ENCODE assay signal across 7 cellular contexts in genomic region chr3:128482857-128483656, GRCh38. TPM values are rescaled to one million over a fixed set of nuclear protein-coding genes. Genes with fewer than 3 reads are reported as not detected.
DNase-seq lines count a peak whose midpoint lies in the region; ATAC-seq and TF ChIP-seq lines count a peak whose summit lies in the region.

No MANE protein-coding gene starts in this region.

- ATAC-seq in GM21529 (IDR thresholded peaks at IDR 0.05; ENCODE audit: unreplicated experiment): no peak

- H3K27ac ChIP-seq in HEK293 (ENCODE audit: extremely low read depth, low read depth, low read length): no peak overlapping the region
- H3K27ac ChIP-seq in iPS-18a (ENCODE audit: low read length): no peak overlapping the region

- peaks cover 24% of the 10 kb centered on the region for H3K4me1 Mint-ChIP-seq in activated naive CD8-positive, alpha-beta T cell (ENCODE audit: low read depth)

- no peaks in the 10 kb centered on the region for H3K36me3 Mint-ChIP-seq in activated naive CD8-positive, alpha-beta T cell

- H3K4me3 ChIP-seq in HEK293 (ENCODE audit: low read depth, low read length) (no peak overlapping the region), iPS-18a (ENCODE audit: low read length) (peak overlapping the region; percentile 40), MG63 (no peak overlapping the region)

- H3K9ac ChIP-seq in iPS-18a (ENCODE audit: low read length): no peak overlapping the region

- no peak for TF ChIP-seq CTCF in HEK293 (tag by site-specific recombination; IDR thresholded peaks at IDR 0.05)

- CTCF ChIA-PET in HEK293 (lab: Yijun Ruan, JAX): interaction anchor here (0.6 kb wide), 3 partner anchors 123 to 679 kb away, joined by 3 read pairs; no protein-coding TSS in a partner anchor

- POLR2A ChIA-PET in HEK293 (lab: Yijun Ruan, JAX): no interaction called here

- H3K9me3 ChIP-seq in HEK293 (ENCODE audit: control insufficient read depth, insufficient read depth, low read depth, low read length) (no peaks in the 10 kb centered on the region), iPS-18a (ENCODE audit: control insufficient read depth, low read depth, low read length) (no peaks in the 10 kb centered on the region), MG63 (no peaks in the 10 kb centered on the region)

- no peaks in the 10 kb centered on the region for H3K9me3 Mint-ChIP-seq in activated naive CD8-positive, alpha-beta T cell (ENCODE audit: low read depth)

- peak overlapping the region; percentile 80 for H3K4me3 Mint-ChIP-seq in activated naive CD8-positive, alpha-beta T cell

- DNase-seq in superior temporal gyrus (ENCODE audit: extremely low spot score) (peak; percentile 12), HuH-7.5 (ENCODE audit: low spot score) (no peak), MG63 (no peak)

- H3K4me1 ChIP-seq in HEK293 (ENCODE audit: control insufficient read depth, insufficient read depth, low read length) (no peaks in the 10 kb centered on the region; the same call in 1 of the 2 replicates), iPS-18a (ENCODE audit: control insufficient read depth, low read depth, low read length) (peaks cover 40% of the 10 kb centered on the region)

- H3K27me3 ChIP-seq in iPS-18a (ENCODE audit: control insufficient read depth, insufficient read depth, low read length) (peaks cover 100% of the 10 kb centered on the region), MG63 (peaks cover 15% of the 10 kb centered on the region)

- H3K36me3 ChIP-seq in HEK293 (ENCODE audit: control insufficient read depth in 2 of 2, insufficient read depth in 1 of 2, low read length in 2 of 2) (peaks cover 0 to 80% of the 10 kb centered on the region in 2 experiments; a peak in 1 of 3 replicates), iPS-18a (ENCODE audit: control insufficient read depth, low read depth, low read length) (no peaks in the 10 kb centered on the region), MG63 (no peaks in the 10 kb centered on the region)

- H3K27ac Mint-ChIP-seq in activated naive CD8-positive, alpha-beta T cell: no peak overlapping the region

- H3K27me3 Mint-ChIP-seq in activated naive CD8-positive, alpha-beta T cell: peaks cover 38% of the 10 kb centered on the region

TF ChIP-seq in HEK293, 187 proteins besides CTCF, POLR2A, EP300 and RAD21:
- peak; percentile 10; the same call in 1 of the 2 replicates for TF ChIP-seq PRDM6 (tag by site-specific recombination; IDR thresholded peaks at IDR 0.05)
- no peak for TF ChIP-seq ZNF843 (tag by site-specific recombination; IDR thresholded peaks at IDR 0.05)

RNA-seq across cellular contexts. Expression of gene GATA2, which starts 9.9 kb away (rescaled TPM):
- 0.27 and 2.6 TPM in 2 replicates for total RNA-seq in MG63 (2014; rRNA removed; shearing (Covaris generic); ENCODE audit: low replicate concordance)

RNA-seq across cellular contexts. Expression of gene DNAJB8, which starts 16.4 kb away (rescaled TPM):
- total RNA-seq in MG63 (2014; rRNA removed; shearing (Covaris generic); ENCODE audit: low replicate concordance): not detected in 2 replicates
